ENCODE assay signal across 15 cellular contexts in the genomic region with DNA sequence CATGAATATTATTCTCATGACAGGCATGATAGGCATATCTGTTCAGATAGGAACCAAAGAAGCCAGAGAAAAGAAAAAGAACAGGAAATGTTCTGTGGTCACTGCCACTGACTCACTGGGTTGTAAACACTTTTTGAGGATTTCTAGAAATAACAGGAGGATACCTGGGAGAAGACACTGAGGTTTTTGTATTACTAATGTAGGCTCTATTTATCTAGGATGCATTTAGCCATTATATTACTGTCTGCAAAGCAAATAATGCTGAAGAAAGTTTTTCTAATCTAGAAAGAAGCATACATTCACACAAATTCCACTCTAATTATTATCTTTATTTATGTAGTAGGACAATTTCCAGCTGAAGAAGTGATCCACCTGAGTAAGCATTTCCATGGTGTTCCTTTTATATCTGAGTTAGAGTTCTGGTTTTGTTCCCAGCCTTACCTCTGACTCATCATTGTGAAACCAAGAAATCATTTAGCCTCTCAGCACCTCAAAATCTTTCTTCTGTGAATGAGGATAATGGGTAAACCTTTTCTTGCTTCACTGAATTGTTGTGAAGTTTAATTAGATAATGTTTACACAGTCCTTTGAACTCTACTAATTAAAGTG. TPM values are rescaled to one million over a fixed set of nuclear protein-coding genes. Genes with fewer than 3 reads are reported as not detected.
A peak's percentile ranks its signal among the peaks of the same experiment; 100 is the strongest.
DNase-seq lines count a peak whose midpoint lies in the region; ATAC-seq and TF ChIP-seq lines count a peak whose summit lies in the region.
"Had no signal": no experiment of that assay in that cellular context is flagged by ENCODE, and none has a peak within 500 bp of the region (broad histone marks: within the 10 kb centered on the region; RNA-seq: fewer than 3 reads in every experiment).

No MANE protein-coding gene starts in this region.

- no peaks in the 10 kb centered on the region for H3K4me1 ChIP-seq in breast epithelium

- no peak overlapping the region for H3K4me3 ChIP-seq in breast epithelium
- no peak overlapping the region for H3K4me3 ChIP-seq in fibroblast of villous mesenchyme (ENCODE audit: low read depth, low read length)

- no peak overlapping the region for H3K4me3 Mint-ChIP-seq in MCF 10A (ENCODE audit: unreplicated experiment)
- H3K4me3 Mint-ChIP-seq in activated naive CD8-positive, alpha-beta T cell treated with anti-CD3 and anti-CD28 coated beads, Interleukin-2, amount 50 U/mL, for 24 hours: no peak overlapping the region
- H3K4me3 Mint-ChIP-seq in stimulated activated naive CD8-positive, alpha-beta T cell treated with anti-CD3 and anti-CD28 coated beads, Interleukin-15, amount 100 ng/mL, for 72 hours: no peak overlapping the region
- H3K4me3 Mint-ChIP-seq: activated T-cell treated with anti-CD3 and anti-CD28 coated beads, Interleukin-2, amount 50 U/mL, for 24 hours; nephron; stimulated activated naive CD8-positive, alpha-beta T cell treated with anti-CD3 and anti-CD28 coated beads, Interleukin-15, Interleukin-2, amounts not matched to agents 100 ng/mL and 50 ng/mL, for 24 hours had no signal

- ATAC-seq in SK-N-SH treated with all-trans-retinoic acid at 6 μM for 48 hours (peak; percentile 73), GM19035 (IDR thresholded peaks at IDR 0.05; ENCODE audit: unreplicated experiment) (no peak)
- no peak for ATAC-seq in activated naive CD8-positive, alpha-beta T cell treated with anti-CD3 and anti-CD28 coated beads, Interleukin-2, amount 50 U/mL, for 24 hours
- no peak for ATAC-seq in stimulated activated naive CD8-positive, alpha-beta T cell treated with anti-CD3 and anti-CD28 coated beads, Interleukin-15, amount 100 ng/mL, for 72 hours

- H3K36me3 Mint-ChIP-seq in MCF 10A (ENCODE audit: insufficient read depth, unreplicated experiment): peaks cover 14% of the 10 kb centered on the region
- peaks cover 1% of the 10 kb centered on the region for H3K36me3 Mint-ChIP-seq in activated naive CD8-positive, alpha-beta T cell treated with anti-CD3 and anti-CD28 coated beads, Interleukin-2, amount 50 U/mL, for 24 hours (ENCODE audit: low read depth)

- no peaks in the 10 kb centered on the region for H3K9me3 Mint-ChIP-seq in MCF 10A (ENCODE audit: unreplicated experiment)
- H3K9me3 Mint-ChIP-seq in activated naive CD8-positive, alpha-beta T cell treated with anti-CD3 and anti-CD28 coated beads, Interleukin-2, amount 50 U/mL, for 24 hours: no peaks in the 10 kb centered on the region
- no peaks in the 10 kb centered on the region for H3K9me3 Mint-ChIP-seq in stimulated activated naive CD8-positive, alpha-beta T cell treated with anti-CD3 and anti-CD28 coated beads, Interleukin-15, amount 100 ng/mL, for 72 hours
- H3K9me3 Mint-ChIP-seq: activated T-cell treated with anti-CD3 and anti-CD28 coated beads, Interleukin-2, amount 50 U/mL, for 24 hours; nephron; stimulated activated naive CD8-positive, alpha-beta T cell treated with anti-CD3 and anti-CD28 coated beads, Interleukin-15, Interleukin-2, amounts not matched to agents 100 ng/mL and 50 ng/mL, for 24 hours had no signal

- TF ChIP-seq POLR2A in breast epithelium (IDR thresholded peaks at IDR 0.05): no peak

- intact Hi-C loops in MCF 10A (cut with micrococcal nuclease) (loop anchor here (1.0 kb wide), 1 partner anchor 37 kb away; no protein-coding TSS in a partner anchor), breast epithelium (cut with DNase I; ENCODE audit: low total_unique reads) (no loop called here)

- H3K27me3 Mint-ChIP-seq in MCF 10A (ENCODE audit: insufficient read depth, unreplicated experiment): no peaks in the 10 kb centered on the region
- H3K27me3 Mint-ChIP-seq in activated naive CD8-positive, alpha-beta T cell treated with anti-CD3 and anti-CD28 coated beads, Interleukin-2, amount 50 U/mL, for 24 hours: no peaks in the 10 kb centered on the region
- H3K27me3 Mint-ChIP-seq in stimulated activated naive CD8-positive, alpha-beta T cell treated with anti-CD3 and anti-CD28 coated beads, Interleukin-15, amount 100 ng/mL, for 72 hours: no peaks in the 10 kb centered on the region
- H3K27me3 Mint-ChIP-seq: activated T-cell treated with anti-CD3 and anti-CD28 coated beads, Interleukin-2, amount 50 U/mL, for 24 hours; stimulated activated naive CD8-positive, alpha-beta T cell treated with anti-CD3 and anti-CD28 coated beads, Interleukin-15, Interleukin-2, amounts not matched to agents 100 ng/mL and 50 ng/mL, for 24 hours had no signal

- H3K27ac ChIP-seq in breast epithelium: no peak overlapping the region
- H3K27ac ChIP-seq: VCaP had no signal

- DNase-seq in MCF 10A (ENCODE audit: unreplicated experiment): peak; percentile 85
- no peak for DNase-seq in breast epithelium (ENCODE audit: low spot score in 2 of 2)
- peak; percentile 55 for DNase-seq in fibroblast of villous mesenchyme (ENCODE audit: low read depth)
- DNase-seq in activated naive CD8-positive, alpha-beta T cell treated with anti-CD3 and anti-CD28 coated beads, Interleukin-2, amount 50 U/mL, for 24 hours: no peak
- no peak for DNase-seq in stimulated activated naive CD8-positive, alpha-beta T cell treated with anti-CD3 and anti-CD28 coated beads, Interleukin-15, amount 100 ng/mL, for 72 hours
- DNase-seq in nucleus accumbens (lab: John Stamatoyannopoulos, UW): no peak
- DNase-seq: activated T-cell treated with anti-CD3 and anti-CD28 coated beads, Interleukin-2, amount 50 U/mL, for 24 hours; AML-193; cortex of kidney; NCI-H1694 treated with DMSO at 0.1 percent for 48 hours had no signal

- BruUV-seq in MCF 10A (replicated peaks; lab: Mats Ljungman, UMichigan): no TSS peak

- H3K4me1 Mint-ChIP-seq in MCF 10A (ENCODE audit: insufficient read depth, unreplicated experiment): peaks cover 27% of the 10 kb centered on the region
- peaks cover 5% of the 10 kb centered on the region for H3K4me1 Mint-ChIP-seq in activated naive CD8-positive, alpha-beta T cell treated with anti-CD3 and anti-CD28 coated beads, Interleukin-2, amount 50 U/mL, for 24 hours
- H3K4me1 Mint-ChIP-seq in stimulated activated naive CD8-positive, alpha-beta T cell treated with anti-CD3 and anti-CD28 coated beads, Interleukin-15, amount 100 ng/mL, for 72 hours: peaks cover 13% of the 10 kb centered on the region
- H3K4me1 Mint-ChIP-seq: nephron had no signal

- no peaks in the 10 kb centered on the region for H3K27me3 ChIP-seq in breast epithelium

- TF ChIP-seq CTCF in MCF 10A (IDR thresholded peaks at IDR 0.05; ENCODE audit: unreplicated experiment): no peak
- TF ChIP-seq CTCF in breast epithelium (IDR thresholded peaks at IDR 0.05): no peak
- no peak for TF ChIP-seq CTCF in fibroblast of villous mesenchyme (IDR thresholded peaks at IDR 0.05; ENCODE audit: insufficient read depth, low read depth, low read length)

- no peaks in the 10 kb centered on the region for H3K9me3 ChIP-seq in breast epithelium

- H3K27ac Mint-ChIP-seq in MCF 10A (ENCODE audit: low read depth, unreplicated experiment): peak overlapping the region; percentile 59
- no peak overlapping the region for H3K27ac Mint-ChIP-seq in activated naive CD8-positive, alpha-beta T cell treated with anti-CD3 and anti-CD28 coated beads, Interleukin-2, amount 50 U/mL, for 24 hours
- no peak overlapping the region for H3K27ac Mint-ChIP-seq in stimulated activated naive CD8-positive, alpha-beta T cell treated with anti-CD3 and anti-CD28 coated beads, Interleukin-15, amount 100 ng/mL, for 72 hours
- H3K27ac Mint-ChIP-seq: activated T-cell treated with anti-CD3 and anti-CD28 coated beads, Interleukin-2, amount 50 U/mL, for 24 hours; nephron; stimulated activated naive CD8-positive, alpha-beta T cell treated with anti-CD3 and anti-CD28 coated beads, Interleukin-15, Interleukin-2, amounts not matched to agents 100 ng/mL and 50 ng/mL, for 24 hours had no signal

- CTCF ChIA-PET in MCF 10A (lab: Yijun Ruan, JAX): interaction anchor here (0.6 to 0.8 kb wide), 3 partner anchors 63 to 86 kb away, joined by 3 to 5 read pairs (median 4); no protein-coding TSS in a partner anchor

- POLR2A ChIA-PET in MCF 10A (lab: Yijun Ruan, JAX): interaction anchor here (1.0 to 5.8 kb wide), 11 partner anchors 9 to 110 kb away, joined by 3 to 39 read pairs (median 5); partner anchors contain the start of genes EPGN and MTHFD2L

- H3K36me3 ChIP-seq in breast epithelium: no peaks in the 10 kb centered on the region

TF ChIP-seq in SK-N-SH treated with all-trans-retinoic acid at 6 μM for 48 hours, 23 proteins besides CTCF, POLR2A, EP300 and RAD21 (continues in another document):
- TF ChIP-seq ZFP3 (CRISPR knock-in tag; IDR thresholded peaks at IDR 0.05) (no peak), ESRRG (CRISPR knock-in tag; IDR thresholded peaks at IDR 0.05) (no peak)
- TF ChIP-seq, protein P1, sequence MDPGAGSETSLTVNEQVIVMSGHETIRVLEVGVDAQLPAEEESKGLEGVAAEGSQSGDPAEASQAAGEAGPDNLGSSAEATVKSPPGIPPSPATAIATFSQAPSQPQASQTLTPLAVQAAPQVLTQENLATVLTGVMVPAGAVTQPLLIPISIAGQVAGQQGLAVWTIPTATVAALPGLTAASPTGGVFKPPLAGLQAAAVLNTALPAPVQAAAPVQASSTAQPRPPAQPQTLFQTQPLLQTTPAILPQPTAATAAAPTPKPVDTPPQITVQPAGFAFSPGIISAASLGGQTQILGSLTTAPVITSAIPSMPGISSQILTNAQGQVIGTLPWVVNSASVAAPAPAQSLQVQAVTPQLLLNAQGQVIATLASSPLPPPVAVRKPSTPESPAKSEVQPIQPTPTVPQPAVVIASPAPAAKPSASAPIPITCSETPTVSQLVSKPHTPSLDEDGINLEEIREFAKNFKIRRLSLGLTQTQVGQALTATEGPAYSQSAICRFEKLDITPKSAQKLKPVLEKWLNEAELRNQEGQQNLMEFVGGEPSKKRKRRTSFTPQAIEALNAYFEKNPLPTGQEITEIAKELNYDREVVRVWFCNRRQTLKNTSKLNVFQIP (CRISPR knock-in tag; IDR thresholded peaks at IDR 0.05; ENCODE audit: borderline replicate concordance, low read depth): no peak

RNA-seq across cellular contexts. Expression of gene EPGN, which starts 40.2 kb away (rescaled TPM):
- 96.9 and 129 TPM in 2 replicates for total RNA-seq in MCF 10A (2022)
- total RNA-seq in breast epithelium: 1 to 10 TPM in 1 of 3 donors, under 1 TPM in 1, not detected in 1; 0.33 to 2.0 TPM
- 0.32 and 0.43 TPM in 2 replicates for total RNA-seq in fibroblast of villous mesenchyme

Comparison
In these comparisons a context has a peak if more than half of its experiments do, and no peak if none do; other contexts are left out.
1. DNase-seq: peak in MCF 10A (single experiment) and fibroblast of villous mesenchyme (single experiment); none in breast epithelium (0 of 2), activated naive CD8-positive, alpha-beta T cell treated with anti-CD3 and anti-CD28 coated beads, Interleukin-2, amount 50 U/mL, for 24 hours (single experiment), stimulated activated naive CD8-positive, alpha-beta T cell treated with anti-CD3 and anti-CD28 coated beads, Interleukin-15, amount 100 ng/mL, for 72 hours (0 of 2) and nucleus accumbens (0 of 56).
2. RNA of gene EPGN, which starts 40.2 kb away (total RNA-seq): 96.9 to 129 TPM in MCF 10A; 0.32 to 0.43 TPM in fibroblast of villous mesenchyme and 0.33 to 2.0 TPM in breast epithelium; every median in the first group is over 10 times any median in the second.